ENCODE assay signal across 8 cellular contexts in genomic region chr6:142112451-142113061, GRCh38. TPM values are rescaled to one million over a fixed set of nuclear protein-coding genes. Genes with fewer than 3 reads are reported as not detected.
A peak's percentile ranks its signal among the peaks of the same experiment; 100 is the strongest.
DNase-seq lines count a peak whose midpoint lies in the region; ATAC-seq lines count a peak whose summit lies in the region.

No MANE protein-coding gene starts in this region.

- DNase-seq in GDM1 (lab: John Stamatoyannopoulos, UW) (peak; percentile 19), NCI-H510A (lab: John Stamatoyannopoulos, UW) (peak; percentile 3), ecto neural progenitor cell (ENCODE audit: low spot score) (peak; percentile 63), lung microvascular endothelial cell (ENCODE audit: low read depth in 2 of 2) (peak; percentile 80 to 85)
- DNase-seq in activated CD4-positive, alpha-beta T cell treated with anti-CD3 and anti-CD28 coated beads, Interleukin-2, amount 50 U/mL, for 1 hour = peak; percentile 66
- peak; percentile 11 to 37 for DNase-seq in stimulated activated CD8-positive, alpha-beta memory T cell treated with anti-CD3 and anti-CD28 coated beads, Interleukin-15, amount 100 ng/mL, for 4 hours (ENCODE audit: low read depth in 2 of 2)

- ATAC-seq in HG03135 (IDR thresholded peaks at IDR 0.05; ENCODE audit: unreplicated experiment) = peak; percentile 55
- ATAC-seq in GM21528 (IDR thresholded peaks at IDR 0.05; ENCODE audit: low FRiP score, unreplicated experiment) = no peak

RNA-seq across cellular contexts. Expression of gene GJE1, which starts 20.2 kb away (rescaled TPM):
- total RNA-seq in lung microvascular endothelial cell = not detected in 2 replicates

RNA-seq across cellular contexts. Expression of gene NMBR, which starts 34.4 kb away (rescaled TPM):
- not detected in 2 replicates for total RNA-seq in lung microvascular endothelial cell

RNA-seq across cellular contexts. Expression of gene VTA1, which starts 34.5 kb away (rescaled TPM):
- total RNA-seq in lung microvascular endothelial cell = 13.3 and 13.5 TPM in 2 replicates

Comparison
In these comparisons a context has a peak if more than half of its experiments do, and no peak if none do; other contexts are left out.
1. DNase-seq: peak in every context shown above with its lines; median percentile 82 in lung microvascular endothelial cell; 66 in activated CD4-positive, alpha-beta T cell treated with anti-CD3 and anti-CD28 coated beads, Interleukin-2, amount 50 U/mL, for 1 hour; 63 in ecto neural progenitor cell; 24 in stimulated activated CD8-positive, alpha-beta memory T cell treated with anti-CD3 and anti-CD28 coated beads, Interleukin-15, amount 100 ng/mL, for 4 hours; 19 in GDM1; 3 in NCI-H510A.